ENCODE assay signal across 13 cellular contexts in genomic region chr5:131611064-131611381, GRCh38. TPM values are rescaled to one million over a fixed set of nuclear protein-coding genes. Genes with fewer than 3 reads are reported as not detected.
A peak's percentile ranks its signal among the peaks of the same experiment; 100 is the strongest.
DNase-seq lines count a peak whose midpoint lies in the region; ATAC-seq and TF ChIP-seq lines count a peak whose summit lies in the region.
"Had no signal": no experiment of that assay in that cellular context is flagged by ENCODE, and none has a peak within 500 bp of the region (broad histone marks: within the 10 kb centered on the region; RNA-seq: fewer than 3 reads in every experiment).

No MANE protein-coding gene starts in this region.

- dilution Hi-C loops in mammary epithelial cell (cut with HindIII; ENCODE audit: low sequenced_read_pairs): no loop called here

- H3K9me3 ChIP-seq in mammary epithelial cell (replicated peaks; ENCODE audit: insufficient read depth, low read length): no peaks in the 10 kb centered on the region
- H3K9me3 ChIP-seq in breast epithelium: no peaks in the 10 kb centered on the region
- H3K9me3 ChIP-seq in Panc1 (ENCODE audit: control insufficient read depth, insufficient read depth, low read depth, low read length): no peaks in the 10 kb centered on the region

- TF ChIP-seq CTCF in mammary epithelial cell (conservative IDR thresholded peaks at IDR 0.05 in 1 of 2, IDR thresholded peaks at IDR 0.05 in 1 of 2; ENCODE audit: extremely low read depth in 1 of 2, insufficient read depth in 1 of 2, low read depth in 1 of 2, low read length in 2 of 2): no peak
- no peak for TF ChIP-seq CTCF in breast epithelium (IDR thresholded peaks at IDR 0.05)
- no peak for TF ChIP-seq CTCF in Panc1 (IDR thresholded peaks at IDR 0.05)
- TF ChIP-seq CTCF in progenitor cell of endocrine pancreas (IDR thresholded peaks at IDR 0.05; ENCODE audit: unreplicated experiment): no peak

- peaks cover 4% of the 10 kb centered on the region for H3K9me3 Mint-ChIP-seq in progenitor cell of endocrine pancreas (ENCODE audit: low read depth)

- no peaks in the 10 kb centered on the region for H3K27me3 Mint-ChIP-seq in progenitor cell of endocrine pancreas

- no peaks in the 10 kb centered on the region for H3K27me3 ChIP-seq in mammary epithelial cell (ENCODE audit: insufficient read depth, low read length)
- H3K27me3 ChIP-seq in breast epithelium: no peaks in the 10 kb centered on the region
- H3K27me3 ChIP-seq in Panc1 (ENCODE audit: control insufficient read depth, insufficient read depth, low read length): no peaks in the 10 kb centered on the region

- peak overlapping the region; percentile 14 for H3K27ac Mint-ChIP-seq in progenitor cell of endocrine pancreas

- intact Hi-C loops in mammary epithelial cell (cut with micrococcal nuclease) (no loop called here), breast epithelium (cut with DNase I; ENCODE audit: low total_unique reads) (no loop called here), Panc1 (cut with micrococcal nuclease; ENCODE audit: unreplicated experiment) (no loop called here)

- in situ Hi-C loops in mammary epithelial cell (cut with MboI; ENCODE audit: low sequenced_read_pairs in 2 of 2): no loop called here
- in situ Hi-C loops in Panc1 (cut with HindIII; ENCODE audit: low pct_unique_long_range_greater_than_20kb, low sequenced_read_pairs): no loop called here

- DNase-seq in mammary epithelial cell (no peak), breast epithelium (ENCODE audit: low spot score in 2 of 2) (no peak), Panc1 (ENCODE audit: low read depth, low spot score) (no peak), epithelial cell of prostate (ENCODE audit: low read depth, low spot score) (no peak), progenitor cell of endocrine pancreas (ENCODE audit: low spot score, unreplicated experiment) (no peak), DMS79 (lab: John Stamatoyannopoulos, UW) (no peak), NCI-H526 (lab: John Stamatoyannopoulos, UW) (no peak)
- no peak for DNase-seq in effector CD4-positive, alpha-beta T cell
- DNase-seq: COR-L47, NCI-H1436 treated with DMSO at 0.1 percent for 48 hours, NCI-H2081, NCI-H510A treated with DMSO at 0.1 percent for 48 hours had no signal

- H3K27ac ChIP-seq in mammary epithelial cell (ENCODE audit: insufficient read depth, low read depth, low read length): no peak overlapping the region
- no peak overlapping the region for H3K27ac ChIP-seq in breast epithelium
- H3K27ac ChIP-seq in Panc1 (ENCODE audit: low read length): peak overlapping the region; percentile 64
- peak overlapping the region; percentile 16 for H3K27ac ChIP-seq in epithelial cell of prostate
- H3K27ac ChIP-seq: C4-2B had no signal

- H3K9ac ChIP-seq in mammary epithelial cell (ENCODE audit: insufficient read depth, low read length): no peak overlapping the region

- H2AFZ ChIP-seq in mammary epithelial cell (ENCODE audit: low read depth, low read length): no peak overlapping the region

- peak overlapping the region; percentile 0 for H3K4me2 ChIP-seq in mammary epithelial cell (ENCODE audit: insufficient read depth, low read depth, low read length)

- no peak for ATAC-seq in Panc1

- POLR2A ChIA-PET in Panc1 (lab: Charles Lee): interaction anchor here (0.6 kb wide), 1 partner anchor 40 kb away, joined by 7 read pairs; no protein-coding TSS in a partner anchor

- H3K36me3 Mint-ChIP-seq in progenitor cell of endocrine pancreas (ENCODE audit: insufficient read depth): peaks cover 4% of the 10 kb centered on the region

- no peak overlapping the region for H3K4me3 Mint-ChIP-seq in progenitor cell of endocrine pancreas (ENCODE audit: low read depth)

- H3K36me3 ChIP-seq in mammary epithelial cell (ENCODE audit: insufficient read depth, low read length) (no peaks in the 10 kb centered on the region), breast epithelium (no peaks in the 10 kb centered on the region), Panc1 (ENCODE audit: control insufficient read depth, insufficient read depth, low read length) (no peaks in the 10 kb centered on the region)

- H3K4me1 ChIP-seq in mammary epithelial cell (ENCODE audit: insufficient read depth, low read length) (peaks cover 17% of the 10 kb centered on the region), breast epithelium (no peaks in the 10 kb centered on the region), Panc1 (ENCODE audit: control insufficient read depth, insufficient read depth, low read length) (peaks cover 31% of the 10 kb centered on the region)

- WGBS in mammary epithelial cell (ENCODE audit: low coverage, missing lambda C conversion rate): 97% methylated on average over 2 of the region's 2 CpGs

- TF ChIP-seq POLR2A in breast epithelium (IDR thresholded peaks at IDR 0.05): no peak

- BruUV-seq in mammary epithelial cell (replicated peaks; lab: Mats Ljungman, UMichigan): no TSS peak
- no TSS peak for BruUV-seq in Panc1 (replicated peaks; lab: Mats Ljungman, UMichigan)

- no peak overlapping the region for H3K4me3 ChIP-seq in mammary epithelial cell (replicated peaks in 1 of 3; ENCODE audit: insufficient read depth in 1 of 3, low read depth in 2 of 3, low read length in 3 of 3)
- no peak overlapping the region for H3K4me3 ChIP-seq in breast epithelium
- no peak overlapping the region for H3K4me3 ChIP-seq in Panc1 (ENCODE audit: low read depth in 2 of 2, low read length in 2 of 2)

- H3K4me1 Mint-ChIP-seq in progenitor cell of endocrine pancreas (ENCODE audit: low read depth): peaks cover 43% of the 10 kb centered on the region

- H3K79me2 ChIP-seq in mammary epithelial cell (ENCODE audit: insufficient read depth, low read length): peaks cover 97% of the 10 kb centered on the region

- no peaks in the 10 kb centered on the region for H4K20me1 ChIP-seq in mammary epithelial cell (ENCODE audit: insufficient read depth, low read length)

- CTCF ChIA-PET in mammary epithelial cell (lab: Charles Lee; ENCODE audit: low non-redundant PET): no interaction called here
- CTCF ChIA-PET in Panc1 (lab: Charles Lee): no interaction called here

RNA-seq across cellular contexts. Expression of gene RAPGEF6, which starts 24.0 kb away (rescaled TPM):
- 10 to 100 TPM; 14.4 to 14.8 TPM for total RNA-seq in mammary epithelial cell
- polyA plus RNA-seq in mammary epithelial cell: 5.6 TPM
- polyA minus RNA-seq in mammary epithelial cell: 45.4 TPM
- 10 to 100 TPM; 21.8 to 56.3 (median 31.5) TPM for total RNA-seq in breast epithelium
- total RNA-seq in Panc1 (2021; ENCODE audit: unreplicated experiment): 25.0 TPM
- 6.7 TPM for polyA plus RNA-seq in Panc1 (2012; ENCODE audit: insufficient read length)
- 28.4 and 29.1 TPM in 2 replicates for total RNA-seq in progenitor cell of endocrine pancreas

Comparison
In these comparisons a context has a peak if more than half of its experiments do, and no peak if none do; other contexts are left out.
1. H3K27ac ChIP-seq: peak in Panc1 (single experiment) and epithelial cell of prostate (single experiment); none in mammary epithelial cell (single experiment) and breast epithelium (0 of 2).